ENCODE assay signal across 9 cellular contexts in genomic region chr1:37399205-37399604, GRCh38.
"Had no signal": no experiment of that assay in that cellular context is flagged by ENCODE, and none has a peak within 500 bp of the region (broad histone marks: within the 10 kb centered on the region; RNA-seq: fewer than 3 reads in every experiment).

No MANE protein-coding gene starts in this region.

- DNase-seq: activated CD4-positive, alpha-beta T cell treated with anti-CD3 and anti-CD28 coated beads, Interleukin-2, amount 50 U/mL, for 4 hours; activated effector memory CD4-positive, alpha-beta T cell treated with anti-CD3 and anti-CD28 coated beads, Interleukin-2, amount 50 U/mL, for 16 hours; activated T-cell treated with anti-CD3 and anti-CD28 coated beads, Interleukin-2, amount 50 U/mL, for 72 hours; erythroblast; left lung; mammary epithelial cell; stimulated activated CD4-positive, alpha-beta T cell treated with anti-CD3 and anti-CD28 coated beads, Interleukin-2, amount 100 ng/mL, for 24 hours; stimulated activated naive CD8-positive, alpha-beta T cell treated with anti-CD3 and anti-CD28 coated beads, Interleukin-15, Interleukin-2, amounts not matched to agents 100 U/mL and 50 U/mL, for 24 hours; tibial artery had no signal
